Comparison of ENCODE assay signal across 2 cellular contexts in the genomic region with DNA sequence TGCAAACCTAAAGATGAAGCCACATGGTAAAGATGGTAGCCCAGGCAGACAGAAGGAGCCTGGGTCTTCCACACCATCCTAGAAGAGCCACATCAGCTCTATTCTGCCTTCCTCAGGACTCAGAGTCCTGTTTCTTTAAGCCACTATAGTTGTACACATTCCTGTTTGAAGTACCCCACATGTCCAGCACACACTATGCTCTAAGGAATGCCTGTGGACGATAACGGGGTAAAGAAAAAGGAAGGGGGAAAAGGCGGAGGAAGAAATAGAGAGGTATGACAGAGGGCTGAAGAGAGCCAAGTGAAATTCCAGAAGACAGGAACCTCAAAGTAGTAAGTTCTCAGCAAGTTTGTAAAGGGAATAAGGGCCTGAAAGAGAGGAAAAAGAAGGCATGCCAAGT.
TF ChIP-seq lines count a peak whose summit lies in the region.

No MANE protein-coding gene starts in this region.

TF ChIP-seq in SK-N-SH treated with all-trans-retinoic acid at 6 μM for 48 hours, 23 proteins besides CTCF, POLR2A, EP300 and RAD21 (continued from another document):
- TF ChIP-seq, protein P1, sequence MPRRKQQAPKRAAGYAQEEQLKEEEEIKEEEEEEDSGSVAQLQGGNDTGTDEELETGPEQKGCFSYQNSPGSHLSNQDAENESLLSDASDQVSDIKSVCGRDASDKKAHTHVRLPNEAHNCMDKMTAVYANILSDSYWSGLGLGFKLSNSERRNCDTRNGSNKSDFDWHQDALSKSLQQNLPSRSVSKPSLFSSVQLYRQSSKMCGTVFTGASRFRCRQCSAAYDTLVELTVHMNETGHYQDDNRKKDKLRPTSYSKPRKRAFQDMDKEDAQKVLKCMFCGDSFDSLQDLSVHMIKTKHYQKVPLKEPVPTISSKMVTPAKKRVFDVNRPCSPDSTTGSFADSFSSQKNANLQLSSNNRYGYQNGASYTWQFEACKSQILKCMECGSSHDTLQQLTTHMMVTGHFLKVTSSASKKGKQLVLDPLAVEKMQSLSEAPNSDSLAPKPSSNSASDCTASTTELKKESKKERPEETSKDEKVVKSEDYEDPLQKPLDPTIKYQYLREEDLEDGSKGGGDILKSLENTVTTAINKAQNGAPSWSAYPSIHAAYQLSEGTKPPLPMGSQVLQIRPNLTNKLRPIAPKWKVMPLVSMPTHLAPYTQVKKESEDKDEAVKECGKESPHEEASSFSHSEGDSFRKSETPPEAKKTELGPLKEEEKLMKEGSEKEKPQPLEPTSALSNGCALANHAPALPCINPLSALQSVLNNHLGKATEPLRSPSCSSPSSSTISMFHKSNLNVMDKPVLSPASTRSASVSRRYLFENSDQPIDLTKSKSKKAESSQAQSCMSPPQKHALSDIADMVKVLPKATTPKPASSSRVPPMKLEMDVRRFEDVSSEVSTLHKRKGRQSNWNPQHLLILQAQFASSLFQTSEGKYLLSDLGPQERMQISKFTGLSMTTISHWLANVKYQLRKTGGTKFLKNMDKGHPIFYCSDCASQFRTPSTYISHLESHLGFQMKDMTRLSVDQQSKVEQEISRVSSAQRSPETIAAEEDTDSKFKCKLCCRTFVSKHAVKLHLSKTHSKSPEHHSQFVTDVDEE (CRISPR knock-in tag; IDR thresholded peaks at IDR 0.05), result no peak
- TF ChIP-seq ARNTL (CRISPR knock-in tag; IDR thresholded peaks at IDR 0.05; ENCODE audit: borderline replicate concordance, low read depth) (no peak), GLIS3 (CRISPR knock-in tag; IDR thresholded peaks at IDR 0.05) (no peak), PPARA (CRISPR knock-in tag; IDR thresholded peaks at IDR 0.05; ENCODE audit: borderline replicate concordance) (no peak), RARB (CRISPR knock-in tag; IDR thresholded peaks at IDR 0.05) (no peak), SNAI2 (CRISPR knock-in tag; IDR thresholded peaks at IDR 0.05) (no peak), ZNF565 (CRISPR knock-in tag; conservative IDR thresholded peaks at IDR 0.05; ENCODE audit: low read depth) (no peak), ISL1 (CRISPR knock-in tag; IDR thresholded peaks at IDR 0.05) (no peak), ZNF8 (CRISPR knock-in tag; IDR thresholded peaks at IDR 0.05) (no peak), ESRRG (CRISPR knock-in tag; IDR thresholded peaks at IDR 0.05) (no peak), ZFP30 (CRISPR knock-in tag; IDR thresholded peaks at IDR 0.05) (no peak)

TF ChIP-seq in SK-N-SH, 30 proteins besides CTCF, POLR2A, EP300 and RAD21 (continued from another document):
- TF ChIP-seq JUND (IDR thresholded peaks at IDR 0.05) (no peak), FOXM1 (IDR thresholded peaks at IDR 0.05; ENCODE audit: low read depth) (no peak), CHD2 (IDR thresholded peaks at IDR 0.05; ENCODE audit: low read length, partially characterized antibody) (no peak), NRF1 (IDR thresholded peaks at IDR 0.05; ENCODE audit: low read depth, low read length) (no peak), POLR2AphosphoS5 (IDR thresholded peaks at IDR 0.05; ENCODE audit: low read depth, low read length) (no peak), FOXJ3 (CRISPR knock-in tag; IDR thresholded peaks at IDR 0.05) (no peak)
- TF ChIP-seq, protein P2, sequence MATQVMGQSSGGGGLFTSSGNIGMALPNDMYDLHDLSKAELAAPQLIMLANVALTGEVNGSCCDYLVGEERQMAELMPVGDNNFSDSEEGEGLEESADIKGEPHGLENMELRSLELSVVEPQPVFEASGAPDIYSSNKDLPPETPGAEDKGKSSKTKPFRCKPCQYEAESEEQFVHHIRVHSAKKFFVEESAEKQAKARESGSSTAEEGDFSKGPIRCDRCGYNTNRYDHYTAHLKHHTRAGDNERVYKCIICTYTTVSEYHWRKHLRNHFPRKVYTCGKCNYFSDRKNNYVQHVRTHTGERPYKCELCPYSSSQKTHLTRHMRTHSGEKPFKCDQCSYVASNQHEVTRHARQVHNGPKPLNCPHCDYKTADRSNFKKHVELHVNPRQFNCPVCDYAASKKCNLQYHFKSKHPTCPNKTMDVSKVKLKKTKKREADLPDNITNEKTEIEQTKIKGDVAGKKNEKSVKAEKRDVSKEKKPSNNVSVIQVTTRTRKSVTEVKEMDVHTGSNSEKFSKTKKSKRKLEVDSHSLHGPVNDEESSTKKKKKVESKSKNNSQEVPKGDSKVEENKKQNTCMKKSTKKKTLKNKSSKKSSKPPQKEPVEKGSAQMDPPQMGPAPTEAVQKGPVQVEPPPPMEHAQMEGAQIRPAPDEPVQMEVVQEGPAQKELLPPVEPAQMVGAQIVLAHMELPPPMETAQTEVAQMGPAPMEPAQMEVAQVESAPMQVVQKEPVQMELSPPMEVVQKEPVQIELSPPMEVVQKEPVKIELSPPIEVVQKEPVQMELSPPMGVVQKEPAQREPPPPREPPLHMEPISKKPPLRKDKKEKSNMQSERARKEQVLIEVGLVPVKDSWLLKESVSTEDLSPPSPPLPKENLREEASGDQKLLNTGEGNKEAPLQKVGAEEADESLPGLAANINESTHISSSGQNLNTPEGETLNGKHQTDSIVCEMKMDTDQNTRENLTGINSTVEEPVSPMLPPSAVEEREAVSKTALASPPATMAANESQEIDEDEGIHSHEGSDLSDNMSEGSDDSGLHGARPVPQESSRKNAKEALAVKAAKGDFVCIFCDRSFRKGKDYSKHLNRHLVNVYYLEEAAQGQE (IDR thresholded peaks at IDR 0.05; ENCODE audit: low read depth, low read length), result no peak
- TF ChIP-seq, protein P3, sequence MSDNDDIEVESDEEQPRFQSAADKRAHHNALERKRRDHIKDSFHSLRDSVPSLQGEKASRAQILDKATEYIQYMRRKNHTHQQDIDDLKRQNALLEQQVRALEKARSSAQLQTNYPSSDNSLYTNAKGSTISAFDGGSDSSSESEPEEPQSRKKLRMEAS (IDR thresholded peaks at IDR 0.05; ENCODE audit: low read depth), result no peak
